Comparison of ENCODE assay signal across 21 cellular contexts in the genomic region with DNA sequence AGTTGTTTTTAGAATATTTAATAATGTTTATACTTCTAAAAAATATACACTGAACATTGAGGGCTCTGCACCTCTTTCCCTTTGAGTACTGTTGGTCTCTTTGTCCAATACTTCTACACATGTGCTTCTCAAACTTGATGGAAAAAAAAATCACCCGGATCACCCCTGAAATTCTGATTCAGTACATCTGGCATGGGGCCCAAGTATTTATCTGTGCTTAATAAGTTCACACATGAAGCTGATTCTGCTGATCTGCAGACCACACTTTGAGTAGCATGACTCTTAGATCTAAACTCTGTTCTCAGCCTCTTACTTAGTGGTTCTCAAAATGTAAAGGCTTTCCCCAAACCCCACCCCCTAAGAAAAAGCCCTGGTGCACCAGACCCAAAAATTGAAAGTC.
"Had no signal": no experiment of that assay in that cellular context is flagged by ENCODE, and none has a peak within 500 bp of the region (broad histone marks: within the 10 kb centered on the region; RNA-seq: fewer than 3 reads in every experiment).

No MANE protein-coding gene starts in this region.

- H3K27me3 Mint-ChIP-seq: activated CD4-positive, alpha-beta T cell treated with anti-CD3 and anti-CD28 coated beads, Interleukin-2, amount 10 ng/mL, durations not matched to agents 7 days and 5 days; dendritic cell treated with granulocyte-macrophage colony-stimulating factor and Interleukin-4, amounts not matched to agents 40 ng/mL and 50 ng/mL, for 4 days had no signal

- H3K27me3 ChIP-seq: breast epithelium, pancreas, transverse colon, vagina had no signal

- H3K9me3 Mint-ChIP-seq: dendritic cell treated with granulocyte-macrophage colony-stimulating factor and Interleukin-4, amounts not matched to agents 40 ng/mL and 50 ng/mL, for 4 days had no signal

- H3K27ac ChIP-seq: breast epithelium, transverse colon, vagina had no signal

- H3K9me3 ChIP-seq: breast epithelium, pancreas, transverse colon, vagina had no signal

- H3K4me3 Mint-ChIP-seq: activated CD4-positive, alpha-beta T cell treated with anti-CD3 and anti-CD28 coated beads, Interleukin-2, amount 10 ng/mL, durations not matched to agents 7 days and 5 days; activated CD8-positive, alpha-beta T cell treated with anti-CD3 and anti-CD28 coated beads, Interleukin-2, amount 10 ng/mL, durations not matched to agents 7 days and 5 days; activated naive CD4-positive, alpha-beta T cell treated with anti-CD3 and anti-CD28 coated beads, Interleukin-2, amount 10 ng/mL, durations not matched to agents 7 days and 5 days; activated naive CD8-positive, alpha-beta T cell treated with anti-CD3 and anti-CD28 coated beads, Interleukin-2, amount 50 U/mL, for 24 hours; dendritic cell treated with granulocyte-macrophage colony-stimulating factor and Interleukin-4, amounts not matched to agents 40 ng/mL and 50 ng/mL, for 4 days; naive thymus-derived CD4-positive, alpha-beta T cell had no signal

- H3K4me3 ChIP-seq: breast epithelium, pancreas, transverse colon, vagina had no signal

- DNase-seq: activated CD4-positive, alpha-beta T cell treated with anti-CD3 and anti-CD28 coated beads, Interleukin-2, amount 10 ng/mL, durations not matched to agents 7 days and 5 days; activated CD4-positive, CD25-positive, alpha-beta regulatory T cell; activated CD8-positive, alpha-beta T cell treated with anti-CD3 and anti-CD28 coated beads, Interleukin-2, amount 10 ng/mL, durations not matched to agents 7 days and 5 days; activated effector memory CD4-positive, alpha-beta T cell treated with Interleukin-2 at 50 U/mL for 16 hours; activated naive CD4-positive, alpha-beta T cell treated with anti-CD3 and anti-CD28 coated beads, Interleukin-2, amount 10 ng/mL, durations not matched to agents 7 days and 5 days; activated naive CD8-positive, alpha-beta T cell treated with anti-CD3 and anti-CD28 coated beads, Interleukin-2, amount 50 U/mL, for 24 hours; activated T-cell treated with anti-CD3 and anti-CD28 coated beads, Interleukin-2, amount 50 U/mL, for 48 hours; aorta; cerebellar nuclear complex; effector memory CD4-positive, alpha-beta T cell; mesendoderm; naive thymus-derived CD4-positive, alpha-beta T cell; pancreas; stimulated activated CD8-positive, alpha-beta memory T cell treated with anti-CD3 and anti-CD28 coated beads, Interleukin-4, amount 100 ng/mL, for 48 hours; stimulated activated naive CD4-positive, alpha-beta T cell; substantia nigra; T1000; transverse colon had no signal

- H3K4me1 ChIP-seq: breast epithelium had no signal

- H3K36me3 ChIP-seq: breast epithelium, pancreas, transverse colon, vagina had no signal

- ATAC-seq: activated CD8-positive, alpha-beta T cell treated with anti-CD3 and anti-CD28 coated beads, Interleukin-2, amount 10 ng/mL, durations not matched to agents 7 days and 5 days; activated naive CD8-positive, alpha-beta T cell treated with anti-CD3 and anti-CD28 coated beads, Interleukin-2, amount 50 U/mL, for 24 hours; naive thymus-derived CD4-positive, alpha-beta T cell; pancreas had no signal
